20 cellular contexts compared by ENCODE assay signal in genomic region chr3:122928396-122929187, GRCh38.
"Had no signal": no experiment of that assay in that cellular context is flagged by ENCODE, and none has a peak within 500 bp of the region (broad histone marks: within the 10 kb centered on the region; RNA-seq: fewer than 3 reads in every experiment).

No MANE protein-coding gene starts in this region.

- H3K27me3 ChIP-seq: adrenal gland, pancreas, testis had no signal

- DNase-seq: activated CD4-positive, alpha-beta T cell treated with anti-CD3 and anti-CD28 coated beads, Interleukin-2, amount 10 ng/mL, durations not matched to agents 24 days and 14 days; activated CD8-positive, alpha-beta T cell treated with anti-CD3 and anti-CD28 coated beads for 36 hours; activated naive CD4-positive, alpha-beta T cell treated with anti-CD3 and anti-CD28 coated beads for 36 hours; activated T-cell treated with anti-CD3 and anti-CD28 coated beads, Interleukin-2, amount 50 U/mL, for 1 hour; adrenal gland; effector CD4-positive, alpha-beta T cell; immature natural killer cell; kidney glomerular epithelial cell; left ventricle myocardium inferior; pancreas; stomach; T1000; testis; upper lobe of right lung had no signal

- H3K27ac ChIP-seq: esophagus muscularis mucosa, gastroesophageal sphincter, left ventricle myocardium inferior, neural progenitor cell, pancreas, stomach, upper lobe of right lung had no signal

- H3K4me3 ChIP-seq: adrenal gland, esophagus muscularis mucosa, gastroesophageal sphincter, left ventricle myocardium inferior, neural progenitor cell, pancreas, stomach, testis, upper lobe of right lung had no signal

- H3K36me3 ChIP-seq: adrenal gland, esophagus muscularis mucosa, gastroesophageal sphincter, left ventricle myocardium inferior, neural progenitor cell, pancreas, stomach, upper lobe of right lung had no signal

- FAIRE-seq: astrocyte, endothelial cell of umbilical vein, pancreas had no signal

- ATAC-seq: activated CD8-positive, alpha-beta T cell treated with anti-CD3 and anti-CD28 coated beads for 36 hours; activated T-helper 17 cell treated with anti-CD3 and anti-CD28 coated beads, Interleukin-2, amount 50 U/mL, for 72 hours; gastroesophageal sphincter; pancreas had no signal

- H3K4me1 ChIP-seq: esophagus muscularis mucosa, gastroesophageal sphincter, neural progenitor cell, pancreas, stomach, upper lobe of right lung had no signal

- H3K9me3 ChIP-seq: adrenal gland, esophagus muscularis mucosa, gastroesophageal sphincter, left ventricle myocardium inferior, pancreas, stomach, testis, upper lobe of right lung had no signal

- H3K4me2 ChIP-seq: neural progenitor cell had no signal
